ENCODE assay signal across 1 cellular context in genomic region chr2:9654429-9655100, GRCh38.
TF ChIP-seq lines count a peak whose summit lies in the region.

No MANE protein-coding gene starts in this region.

TF ChIP-seq in HEK293, 187 proteins besides CTCF, POLR2A, EP300 and RAD21 (continued from another document):
- TF ChIP-seq ZNF155 (tag by site-specific recombination; IDR thresholded peaks at IDR 0.05) (no peak), SCRT2 (tag by site-specific recombination; IDR thresholded peaks at IDR 0.05) (no peak), ZNF169 (tag by site-specific recombination; IDR thresholded peaks at IDR 0.05) (no peak)
- TF ChIP-seq, protein P1, sequence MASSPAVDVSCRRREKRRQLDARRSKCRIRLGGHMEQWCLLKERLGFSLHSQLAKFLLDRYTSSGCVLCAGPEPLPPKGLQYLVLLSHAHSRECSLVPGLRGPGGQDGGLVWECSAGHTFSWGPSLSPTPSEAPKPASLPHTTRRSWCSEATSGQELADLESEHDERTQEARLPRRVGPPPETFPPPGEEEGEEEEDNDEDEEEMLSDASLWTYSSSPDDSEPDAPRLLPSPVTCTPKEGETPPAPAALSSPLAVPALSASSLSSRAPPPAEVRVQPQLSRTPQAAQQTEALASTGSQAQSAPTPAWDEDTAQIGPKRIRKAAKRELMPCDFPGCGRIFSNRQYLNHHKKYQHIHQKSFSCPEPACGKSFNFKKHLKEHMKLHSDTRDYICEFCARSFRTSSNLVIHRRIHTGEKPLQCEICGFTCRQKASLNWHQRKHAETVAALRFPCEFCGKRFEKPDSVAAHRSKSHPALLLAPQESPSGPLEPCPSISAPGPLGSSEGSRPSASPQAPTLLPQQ (tag by site-specific recombination; IDR thresholded peaks at IDR 0.05): no peak
